Comparison of ENCODE assay signal across 9 cellular contexts in the genomic region with DNA sequence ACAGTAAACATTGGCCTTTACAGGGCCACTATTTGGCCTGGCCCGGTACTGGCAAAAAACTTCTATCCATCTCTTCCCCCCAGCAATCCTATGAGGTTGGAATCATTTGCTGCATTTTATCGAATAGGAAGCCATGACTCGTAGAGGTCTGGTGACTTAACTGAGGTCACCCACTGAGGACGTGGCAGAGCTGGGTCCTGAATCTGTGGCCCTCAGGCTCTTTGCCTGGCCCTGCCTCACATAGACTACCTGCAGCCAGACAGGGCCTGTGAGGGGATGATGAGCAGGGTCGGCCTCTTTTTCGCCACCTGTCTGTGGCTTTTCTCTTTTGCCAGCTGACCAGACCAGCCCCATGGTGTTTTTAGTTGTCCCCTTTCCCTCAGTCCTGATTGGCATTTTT. TPM values are rescaled to one million over a fixed set of nuclear protein-coding genes. Genes with fewer than 3 reads are reported as not detected.
DNase-seq lines count a peak whose midpoint lies in the region; ATAC-seq and TF ChIP-seq lines count a peak whose summit lies in the region.
"Had no signal": no experiment of that assay in that cellular context is flagged by ENCODE, and none has a peak within 500 bp of the region (broad histone marks: within the 10 kb centered on the region; RNA-seq: fewer than 3 reads in every experiment).

No MANE protein-coding gene starts in this region.

- peak overlapping the region; percentile 96 for H3K4me2 ChIP-seq in DND-41 (ENCODE audit: insufficient read depth, low read length)

- TF ChIP-seq CTCF in DND-41 (IDR thresholded peaks at IDR 0.05; ENCODE audit: borderline replicate concordance, extremely low read depth, low read length, poor library complexity, severe bottlenecking) = no peak
- no peak for TF ChIP-seq CTCF in lower lobe of right lung (IDR thresholded peaks at IDR 0.05)
- no peak for TF ChIP-seq CTCF in GM13976 (IDR thresholded peaks at IDR 0.05; ENCODE audit: borderline replicate concordance, control extremely low read depth, extremely low read depth, insufficient read depth, missing control alignments)

- in situ Hi-C loops in GM13976 (cut with MboI; ENCODE audit: low sequenced_read_pairs, unreplicated experiment) = no loop called here

- H4K20me1 ChIP-seq in DND-41 (ENCODE audit: insufficient read depth, low read length) = peaks cover 46% of the 10 kb centered on the region

- no peaks in the 10 kb centered on the region for H3K27me3 ChIP-seq in DND-41 (ENCODE audit: insufficient read depth, low read length, poor library complexity)
- no peaks in the 10 kb centered on the region for H3K27me3 ChIP-seq in lower lobe of right lung (ENCODE audit: low read depth)

- peak overlapping the region; percentile 33; the same call in 1 of the 2 replicates for H3K27ac ChIP-seq in DND-41 (ENCODE audit: low read length)
- H3K27ac ChIP-seq in SK-N-MC = no peak overlapping the region
- H3K27ac ChIP-seq in lower lobe of right lung = no peak overlapping the region

- H2AFZ ChIP-seq in DND-41 (ENCODE audit: low read depth, low read length) = no peak overlapping the region

- intact Hi-C loops in lower lobe of right lung (cut with DNase I) = no loop called here

- H3K36me3 ChIP-seq in DND-41 (ENCODE audit: insufficient read depth, low read length) (peaks cover 57% of the 10 kb centered on the region), SK-N-MC (ENCODE audit: insufficient read depth, low read length) (peaks cover 45% of the 10 kb centered on the region), lower lobe of right lung (peaks cover 58% of the 10 kb centered on the region)

- no peak for ATAC-seq in DND-41 (ENCODE audit: insufficient read depth, low read depth)
- ATAC-seq in lower lobe of right lung = no peak

- peak overlapping the region; percentile 73; the same call in 1 of the 2 replicates for H3K9ac ChIP-seq in DND-41 (ENCODE audit: low read depth, low read length)
- no peak overlapping the region for H3K9ac ChIP-seq in SK-N-MC (ENCODE audit: insufficient read length)

- H3K4me1 ChIP-seq in DND-41 (ENCODE audit: insufficient read depth, low read length) (peaks cover 32% of the 10 kb centered on the region), lower lobe of right lung (peaks cover 31% of the 10 kb centered on the region)

- H3K4me3 ChIP-seq in DND-41 (ENCODE audit: low read depth in 1 of 2, low read length in 2 of 2) (peak overlapping the region in 1 of 2 experiments; percentile 70; a peak in 2 of 4 replicates), SK-N-MC (peak overlapping the region; percentile 79; the same call in 1 of the 2 replicates), lower lobe of right lung (no peak overlapping the region)

- no peaks in the 10 kb centered on the region for H3K9me3 ChIP-seq in DND-41 (ENCODE audit: insufficient read depth, low read length, severe bottlenecking)
- H3K9me3 ChIP-seq in SK-N-MC (ENCODE audit: low read depth, low read length) = no peaks in the 10 kb centered on the region
- H3K9me3 ChIP-seq in lower lobe of right lung = no peaks in the 10 kb centered on the region

- DNase-seq in DND-41 (no peak), SK-N-MC (ENCODE audit: low read depth, low spot score) (no peak), lower lobe of right lung (peak; percentile 14), NCI-H1694 (lab: John Stamatoyannopoulos, UW) (no peak), GM13976 (ENCODE audit: low spot score) (no peak)
- DNase-seq in stimulated activated CD4-positive, alpha-beta T cell treated with anti-CD3 and anti-CD28 coated beads, Interleukin-1b, Interleukin-23, amount 100 ng/mL, for 48 hours = no peak
- DNase-seq: kidney; Right ventricle myocardium superior; stimulated activated CD4-positive, alpha-beta T cell treated with anti-CD3 and anti-CD28 coated beads, Interleukin-4, amount 100 ng/mL, for 24 hours had no signal

- peaks cover 57% of the 10 kb centered on the region for H3K79me2 ChIP-seq in DND-41 (ENCODE audit: insufficient read depth, low read length)

RNA-seq across cellular contexts. Expression of a gene that starts 1.9 kb away (rescaled TPM):
- total RNA-seq in lower lobe of right lung = 68.9 TPM

RNA-seq across cellular contexts. Expression of a gene that starts 12.1 kb away (rescaled TPM):
- 733 TPM for total RNA-seq in lower lobe of right lung

RNA-seq across cellular contexts. Expression of a gene that starts 14.1 kb away (rescaled TPM):
- 1.6 TPM for total RNA-seq in lower lobe of right lung

RNA-seq across cellular contexts. Expression of a gene that starts 18.4 kb away (rescaled TPM):
- total RNA-seq in lower lobe of right lung = 113 TPM

RNA-seq across cellular contexts. Expression of a gene that starts 35.7 kb away (rescaled TPM):
- total RNA-seq in lower lobe of right lung = 14.4 TPM
